Comparison of ENCODE assay signal across 8 cellular contexts in the genomic region with DNA sequence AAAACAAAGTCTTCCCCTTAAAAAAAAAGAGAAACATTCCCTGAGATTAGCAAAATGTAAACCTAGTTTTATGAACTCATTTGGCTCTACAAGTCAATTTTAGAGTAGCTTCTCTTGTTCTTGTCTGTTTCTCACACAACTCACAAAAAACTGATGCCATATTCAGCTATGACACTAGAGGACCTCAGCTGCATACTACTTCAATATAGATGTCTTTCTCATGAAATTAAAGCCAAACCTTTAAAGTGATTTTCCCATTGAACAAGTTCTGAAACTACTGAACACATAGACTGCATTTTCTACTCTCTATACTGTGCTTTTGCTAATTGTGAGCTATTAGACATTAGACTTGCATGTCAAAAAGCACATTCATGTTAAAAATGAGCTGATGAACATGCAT. TPM values are rescaled to one million over a fixed set of nuclear protein-coding genes. Genes with fewer than 3 reads are reported as not detected.
DNase-seq lines count a peak whose midpoint lies in the region; ATAC-seq, FAIRE-seq and TF ChIP-seq lines count a peak whose summit lies in the region.

No MANE protein-coding gene starts in this region.

- H4K20me1 ChIP-seq in DOHH2 (ENCODE audit: control insufficient read depth, insufficient read depth, low read depth, low read length) (no peaks in the 10 kb centered on the region), GM12878 (ENCODE audit: control insufficient read depth, insufficient read depth) (no peaks in the 10 kb centered on the region)

- H3K4me3 ChIP-seq in DOHH2 (ENCODE audit: low read length) (no peak overlapping the region), GM12878 (no peak overlapping the region)

- SMC1A ChIA-PET in GM12878 (lab: Charles Lee; ENCODE audit: uncharacterized antibody, unreplicated experiment) = interaction anchor here (0.9 to 2.0 kb wide), 14 partner anchors 8 to 916 kb away, joined by 3 to 9 read pairs (median 4); a partner anchor contains a TSS

- H3K36me3 ChIP-seq in DOHH2 (ENCODE audit: control insufficient read depth, low read length) = no peaks in the 10 kb centered on the region
- H3K36me3 ChIP-seq in GM12878 (ENCODE audit: control insufficient read depth in 2 of 2, insufficient read depth in 2 of 2, low read length in 1 of 2) = no peaks in the 10 kb centered on the region

- ATAC-seq in GM21423 (IDR thresholded peaks at IDR 0.05; ENCODE audit: unreplicated experiment) (peak; percentile 70), GM12878 (peak; percentile 70), GM19035 (IDR thresholded peaks at IDR 0.05; ENCODE audit: unreplicated experiment) (no peak), GM19463 (IDR thresholded peaks at IDR 0.05; ENCODE audit: unreplicated experiment) (no peak)

- no peak overlapping the region for H3K9ac ChIP-seq in GM12878 (ENCODE audit: control insufficient read depth, insufficient read depth, low read length)

- H3K4me2 ChIP-seq in DOHH2 (ENCODE audit: low read length) (no peak overlapping the region), GM12878 (ENCODE audit: control insufficient read depth, insufficient read depth) (no peak overlapping the region)

- peak; percentile 56 for DNase-seq in M059J (ENCODE audit: low read depth)
- DNase-seq in GM12878 (ENCODE audit: low read depth, low spot score) = peak; percentile 7
- DNase-seq in middle frontal gyrus (ENCODE audit: extremely low spot score, low spot score) = peak; percentile 17
- DNase-seq in activated naive CD4-positive, alpha-beta T cell (lab: John Stamatoyannopoulos, UW) = no peak

- no peak for TF ChIP-seq EP300 in GM12878 (IDR thresholded peaks at IDR 0.05; ENCODE audit: borderline replicate concordance in 1 of 2, control insufficient read depth in 1 of 2, low read depth in 2 of 2, low read length in 2 of 2)

- RAD21 ChIA-PET in GM12878 (lab: Charles Lee; ENCODE audit: unreplicated experiment) = interaction anchor here (0.7 to 1.3 kb wide), 8 partner anchors 8 to 631 kb away, joined by 3 to 5 read pairs (median 4); no protein-coding TSS in a partner anchor

- H3K9me2 ChIP-seq in DOHH2 (replicated peaks; ENCODE audit: control insufficient read depth, low read length) = no peaks in the 10 kb centered on the region

- no peak overlapping the region for H2AFZ ChIP-seq in GM12878 (ENCODE audit: control insufficient read depth, low read depth, low read length)

- no TSS peak for BruUV-seq in GM12878 (replicated peaks; lab: Mats Ljungman, UMichigan)

- no peak for TF ChIP-seq POLR2A in GM12878 (IDR thresholded peaks at IDR 0.05; ENCODE audit: low read depth, low read length)

- TF ChIP-seq RAD21 in GM12878 (IDR thresholded peaks at IDR 0.05; ENCODE audit: insufficient read depth, low read depth, low read length) = peak; percentile 83

- H3F3A ChIP-seq in DOHH2 (ENCODE audit: control insufficient read depth, insufficient read depth) = no peaks in the 10 kb centered on the region

- no peaks in the 10 kb centered on the region for H3K9me3 ChIP-seq in DOHH2 (ENCODE audit: control insufficient read depth, insufficient read depth, low read length)
- H3K9me3 ChIP-seq in GM12878 (replicated peaks; ENCODE audit: control insufficient read depth, insufficient read depth, low read length) = no peaks in the 10 kb centered on the region

- in situ Hi-C loops in GM12878 (cut with MboI) = loop anchor here (10.0 kb wide), 1 partner anchor 239 kb away; no protein-coding TSS in a partner anchor

- H3K79me2 ChIP-seq in DOHH2 (ENCODE audit: control insufficient read depth, low read length) (no peaks in the 10 kb centered on the region), GM12878 (ENCODE audit: control insufficient read depth, insufficient read depth, low read length) (no peaks in the 10 kb centered on the region; the same call in 1 of the 2 replicates)

- H3K27ac ChIP-seq in DOHH2 (ENCODE audit: low read depth, low read length) (no peak overlapping the region), GM12878 (ENCODE audit: control insufficient read depth, insufficient read depth) (no peak overlapping the region)

- no peaks in the 10 kb centered on the region for H3K4me1 ChIP-seq in DOHH2 (ENCODE audit: control insufficient read depth, low read length)
- H3K4me1 ChIP-seq in GM12878 (ENCODE audit: control insufficient read depth, insufficient read depth, low read length) = no peaks in the 10 kb centered on the region

- CTCF ChIA-PET in GM12878 (lab: Yijun Ruan, JAX) = interaction anchor here (0.6 to 3.1 kb wide), 23 partner anchors 8 to 917 kb away, joined by 3 to 16 read pairs (median 3); no protein-coding TSS in a partner anchor

- TF ChIP-seq CTCF in DOHH2 (IDR thresholded peaks at IDR 0.05; ENCODE audit: low read depth, low read length, poor library complexity, severe bottlenecking) = peak; percentile 59
- peak; percentile 47 to 60 (median 59); a peak in 5 of 6 replicates for TF ChIP-seq CTCF in GM12878 (IDR thresholded peaks at IDR 0.05 in 2 of 3, conservative IDR thresholded peaks at IDR 0.05 in 1 of 3; ENCODE audit: control insufficient read depth in 2 of 3, extremely low read depth in 1 of 3, insufficient read depth in 1 of 3, low read depth in 3 of 3, low read length in 3 of 3)

- no peaks in the 10 kb centered on the region for H3K27me3 ChIP-seq in DOHH2 (ENCODE audit: control insufficient read depth, low read length)
- H3K27me3 ChIP-seq in GM12878 (replicated peaks in 1 of 2; ENCODE audit: control insufficient read depth in 2 of 2, insufficient read depth in 2 of 2, low read length in 1 of 2) = no peaks in the 10 kb centered on the region

- FAIRE-seq in GM12878 (lab: Jason Lieb, UNC) = peak; percentile 75

- POLR2A ChIA-PET in GM12878 (lab: Charles Lee) = no interaction called here

- intact Hi-C loops in GM12878 (cut with micrococcal nuclease; ENCODE audit: unreplicated experiment) = loop anchor here (1.0 to 5.0 kb wide), 3 partner anchors 103 to 631 kb away; no protein-coding TSS in a partner anchor

TF ChIP-seq in GM12878, 131 proteins besides CTCF, POLR2A, EP300 and RAD21 (continues in another document):
- no peak for TF ChIP-seq NR2C2 (IDR thresholded peaks at IDR 0.05; ENCODE audit: borderline replicate concordance, control insufficient read depth, insufficient read length, low read depth)

RNA-seq across cellular contexts. Expression of a gene that starts 49.8 kb away (rescaled TPM):
- 9.7 and 12.2 TPM in 2 replicates for total RNA-seq in M059J (2014; rRNA removed; shearing (Covaris generic))
- total RNA-seq in GM12878 (2013; cell fraction: nucleolus; rRNA removed) = 313 and 315 TPM in 2 replicates
- 26.5 and 30.3 TPM in 2 replicates for total RNA-seq in GM12878 (2014; rRNA removed)
- total RNA-seq in GM12878 (2014; rRNA removed; fragmentation: Illumina TruSeq; extraction: Trizol) = 21.6 and 26.0 TPM in 2 replicates
- total RNA-seq in GM12878 (2021) = 20.4 and 22.8 TPM in 2 replicates
- 13.1 TPM for polyA plus RNA-seq in GM12878 (2011; ENCODE audit: low read depth)
- 28.9 and 47.1 TPM in 2 replicates for polyA plus RNA-seq in GM12878 (2011; rRNA removed)
- 14.0 and 17.4 TPM in 2 replicates for polyA plus RNA-seq in GM12878 (2011; cell fraction: cytosol; rRNA removed)
- 98.6 and 119 TPM in 2 replicates for polyA plus RNA-seq in GM12878 (2011; cell fraction: nucleus; rRNA removed)
- polyA plus RNA-seq in GM12878 (2012) = 11.3 and 13.4 TPM in 2 replicates
- 13.6 and 16.3 TPM in 2 replicates for polyA plus RNA-seq in GM12878 (2014; fragmentation: Illumina TruSeq; extraction: Trizol)
- 1 to 10 TPM; 4.1 to 5.3 TPM for polyA plus RNA-seq in GM12878 (2014; fragmentation: Nextera tagmentation; extraction: Ambion mirVana)
- polyA plus RNA-seq in GM12878 (2014; rRNA removed) = 8.6 and 10.9 TPM in 2 replicates
- 10 to 100 TPM; 19.9 to 21.1 TPM for polyA plus RNA-seq in GM12878 (2016; fragmentation: Nextera tagmentation; extraction: Ambion mirVana)
- polyA minus RNA-seq in GM12878 (2011; rRNA and poly(A)+ RNA removed) = 65.8 and 78.1 TPM in 2 replicates
- polyA minus RNA-seq in GM12878 (2011; cell fraction: cytosol; rRNA and poly(A)+ RNA removed) = 9.9 and 10.1 TPM in 2 replicates
- 183 and 246 TPM in 2 replicates for polyA minus RNA-seq in GM12878 (2011; cell fraction: nucleus; rRNA and poly(A)+ RNA removed)

RNA-seq across cellular contexts. Expression of a gene that starts 50.1 kb away (rescaled TPM):
- total RNA-seq in M059J (2014; rRNA removed; shearing (Covaris generic)) = 38.2 and 47.9 TPM in 2 replicates
- 16.1 and 18.8 TPM in 2 replicates for total RNA-seq in GM12878 (2013; cell fraction: nucleolus; rRNA removed)
- total RNA-seq in GM12878 (2014; rRNA removed) (18.6 and 23.9 TPM in 2 replicates), GM12878 (2014; rRNA removed; fragmentation: Illumina TruSeq; extraction: Trizol) (35.7 and 36.9 TPM in 2 replicates), GM12878 (2021) (46.1 and 49.0 TPM in 2 replicates)
- polyA plus RNA-seq in GM12878 (2011; ENCODE audit: low read depth) = 21.7 TPM
- polyA plus RNA-seq in GM12878 (2011; rRNA removed) (41.5 and 76.4 TPM in 2 replicates), GM12878 (2014; fragmentation: Illumina TruSeq; extraction: Trizol) (66.8 and 99.6 TPM in 2 replicates), GM12878 (2014; fragmentation: Nextera tagmentation; extraction: Ambion mirVana) (100 to 1,000 TPM; 115 to 131 TPM), GM12878 (2014; rRNA removed) (27.0 and 32.3 TPM in 2 replicates), GM12878 (2016; fragmentation: Nextera tagmentation; extraction: Ambion mirVana) (100 to 1,000 TPM; 111 to 121 TPM)
- polyA plus RNA-seq in GM12878 (2011; cell fraction: cytosol; rRNA removed) = 8.2 and 8.4 TPM in 2 replicates
- 15.8 and 16.8 TPM in 2 replicates for polyA plus RNA-seq in GM12878 (2011; cell fraction: nucleus; rRNA removed)
- 36.5 and 53.0 TPM in 2 replicates for polyA plus RNA-seq in GM12878 (2012)
- 4.3 and 5.3 TPM in 2 replicates for polyA minus RNA-seq in GM12878 (2011; rRNA and poly(A)+ RNA removed)
- 3.6 and 5.3 TPM in 2 replicates for polyA minus RNA-seq in GM12878 (2011; cell fraction: cytosol; rRNA and poly(A)+ RNA removed)
- polyA minus RNA-seq in GM12878 (2011; cell fraction: nucleus; rRNA and poly(A)+ RNA removed) = 3.6 and 5.5 TPM in 2 replicates

Comparison
In these comparisons a context has a peak if more than half of its experiments do, and no peak if none do; other contexts are left out.
1. ATAC-seq: peak in GM21423 (single experiment) and GM12878 (single experiment); none in GM19035 (single experiment) and GM19463 (single experiment).
2. DNase-seq: peak in M059J (single experiment), GM12878 (single experiment) and middle frontal gyrus (single experiment); none in activated naive CD4-positive, alpha-beta T cell (0 of 4).